15 cellular contexts compared by ENCODE assay signal in the genomic region with DNA sequence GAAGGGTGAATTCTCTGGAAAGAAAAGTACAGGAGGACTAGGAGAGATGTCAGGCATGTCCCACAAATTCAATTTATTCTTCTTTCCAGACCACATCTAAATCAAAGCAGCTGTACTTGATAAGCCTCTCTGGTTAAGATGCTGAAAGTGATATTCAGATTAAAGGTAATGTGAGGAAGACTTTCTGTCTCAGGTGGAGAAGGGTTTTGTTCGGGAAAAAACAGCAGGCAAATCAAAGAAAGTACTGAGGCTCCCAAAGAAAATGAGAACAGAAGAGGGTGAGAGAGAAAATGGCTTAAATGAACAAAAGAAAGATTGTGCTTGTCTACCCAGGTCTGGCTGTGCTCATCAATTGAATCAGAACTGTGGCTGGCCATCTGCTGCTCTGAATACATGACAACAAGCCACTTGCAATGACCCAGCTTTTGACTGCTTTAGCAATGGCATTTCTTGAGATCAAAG.
"Had no signal": no experiment of that assay in that cellular context is flagged by ENCODE, and none has a peak within 500 bp of the region (broad histone marks: within the 10 kb centered on the region; RNA-seq: fewer than 3 reads in every experiment).

No MANE protein-coding gene starts in this region.

- H3K27me3 ChIP-seq: brain microvascular endothelial cell, esophagus muscularis mucosa, pancreas, transverse colon had no signal

- H3K4me3 ChIP-seq: esophagus muscularis mucosa, left ventricle myocardium inferior, pancreas, transverse colon had no signal

- H3K4me1 ChIP-seq: esophagus muscularis mucosa, left ventricle myocardium inferior, pancreas, transverse colon had no signal

- H3K36me3 ChIP-seq: brain microvascular endothelial cell, esophagus muscularis mucosa, left ventricle myocardium inferior, pancreas, transverse colon had no signal

- H3K27ac ChIP-seq: brain microvascular endothelial cell, esophagus muscularis mucosa, left ventricle myocardium inferior, pancreas, transverse colon had no signal

- DNase-seq: activated CD4-positive, alpha-beta T cell treated with anti-CD3 and anti-CD28 coated beads, Interleukin-2, amount 50 U/mL, for 1 hour; activated effector memory CD4-positive, alpha-beta T cell treated with anti-CD3 and anti-CD28 coated beads, Interleukin-2, amount 50 U/mL, for 16 hours; activated T-cell treated with anti-CD3 and anti-CD28 coated beads, Interleukin-2, amount 50 U/mL, for 24 hours; amniotic stem cell; brain microvascular endothelial cell; dermis blood vessel endothelial cell; islet precursor cell; left ventricle myocardium inferior; mesenchymal stem cell; nephron progenitor cell; pancreas; stimulated activated CD4-positive, alpha-beta T cell treated with anti-CD3 and anti-CD28 coated beads, Interleukin-4, amount 100 ng/mL, for 4 hours; T-helper 17 cell; transverse colon had no signal
